In genomic region chr2:29452036-29452435, GRCh38 we compare ENCODE assay signal across 23 cellular contexts.
"Had no signal": no experiment of that assay in that cellular context is flagged by ENCODE, and none has a peak within 500 bp of the region (broad histone marks: within the 10 kb centered on the region; RNA-seq: fewer than 3 reads in every experiment).

No MANE protein-coding gene starts in this region.

- DNase-seq: colonic mucosa; cortex of kidney; dermis blood vessel endothelial cell; dorsolateral prefrontal cortex; effector CD4-positive, alpha-beta T cell; effector CD8-positive, alpha-beta T cell; effector memory CD4-positive, alpha-beta T cell; effector memory CD8-positive, alpha-beta T cell; endodermal cell; erythroblast; esophagus squamous epithelium; foreskin fibroblast; foreskin keratinocyte; foreskin melanocyte; gastrocnemius medialis; glutamatergic neuron; head of caudate nucleus; heart left ventricle; heart right ventricle had no signal

- H3K9me3 ChIP-seq: colonic mucosa, esophagus muscularis mucosa, esophagus squamous epithelium, gastrocnemius medialis, gastroesophageal sphincter, heart left ventricle, heart right ventricle had no signal

- H3K36me3 ChIP-seq: colonic mucosa, esophagus muscularis mucosa, esophagus squamous epithelium, gastrocnemius medialis, gastroesophageal sphincter, heart left ventricle, heart right ventricle had no signal

- H3K4me3 ChIP-seq: colonic mucosa, coronary artery, dorsolateral prefrontal cortex, esophagus muscularis mucosa, esophagus squamous epithelium, gastrocnemius medialis, gastroesophageal sphincter, heart left ventricle, heart right ventricle had no signal

- H3K4me1 ChIP-seq: colonic mucosa, esophagus muscularis mucosa, esophagus squamous epithelium, foreskin keratinocyte, gastrocnemius medialis, gastroesophageal sphincter, heart right ventricle had no signal

- H3K27me3 ChIP-seq: colonic mucosa, dorsolateral prefrontal cortex, esophagus muscularis mucosa, gastrocnemius medialis, gastroesophageal sphincter, heart right ventricle had no signal

- H3K27ac ChIP-seq: colonic mucosa, coronary artery, dorsolateral prefrontal cortex, epithelial cell of prostate, esophagus muscularis mucosa, esophagus squamous epithelium, foreskin keratinocyte, gastrocnemius medialis, gastroesophageal sphincter, heart left ventricle, heart right ventricle had no signal
